In genomic region chr18:58046794-58047555, GRCh38 we compare ENCODE assay signal across 10 cellular contexts. TPM values are rescaled to one million over a fixed set of nuclear protein-coding genes. Genes with fewer than 3 reads are reported as not detected.
A peak's percentile ranks its signal among the peaks of the same experiment; 100 is the strongest.
DNase-seq lines count a peak whose midpoint lies in the region; ATAC-seq, FAIRE-seq and TF ChIP-seq lines count a peak whose summit lies in the region.
"Had no signal": no experiment of that assay in that cellular context is flagged by ENCODE, and none has a peak within 500 bp of the region (broad histone marks: within the 10 kb centered on the region; RNA-seq: fewer than 3 reads in every experiment).

No MANE protein-coding gene starts in this region.

- in situ Hi-C loops in IMR-90 (cut with MboI; ENCODE audit: low sequenced_read_pairs): loop anchor here (10.0 kb wide), 1 partner anchor 718 kb away; no protein-coding TSS in a partner anchor

- no peaks in the 10 kb centered on the region for H3K27me3 ChIP-seq in IMR-90 (ENCODE audit: control insufficient read depth, insufficient read depth, low read length)
- no peaks in the 10 kb centered on the region for H3K27me3 ChIP-seq in bronchial epithelial cell (ENCODE audit: control insufficient read depth, insufficient read depth, low read length)
- H3K27me3 ChIP-seq in mesenchymal stem cell (ENCODE audit: control insufficient read depth in 1 of 2, insufficient read depth in 1 of 2, low read length in 2 of 2): no peaks in the 10 kb centered on the region

- no peak for TF ChIP-seq POLR2A in A549 (IDR thresholded peaks at IDR 0.05; ENCODE audit: low read length)
- TF ChIP-seq POLR2A in IMR-90 (IDR thresholded peaks at IDR 0.05; ENCODE audit: low read depth, low read length): no peak

- TF ChIP-seq CTCF in A549 (IDR thresholded peaks at IDR 0.05) (no peak), IMR-90 (conservative IDR thresholded peaks at IDR 0.05; ENCODE audit: low read depth, low read length) (no peak), bronchial epithelial cell (IDR thresholded peaks at IDR 0.05; ENCODE audit: insufficient read depth, low read length, severe bottlenecking) (no peak)

- no peak for ATAC-seq in A549
- ATAC-seq in IMR-90 (ENCODE audit: low read depth): no peak
- no peak for ATAC-seq in HG03354 (IDR thresholded peaks at IDR 0.05; ENCODE audit: poor library complexity, severe bottlenecking, unreplicated experiment)
- no peak for ATAC-seq in effector memory CD8-positive, alpha-beta T cell (replicated peaks)

- no peak overlapping the region for H4K5ac ChIP-seq in IMR-90 (ENCODE audit: low read depth, low read length)

- H3K4ac ChIP-seq in IMR-90 (ENCODE audit: low read depth, low read length) (no peak overlapping the region), mesenchymal stem cell (ENCODE audit: low read depth in 1 of 2, low read length in 2 of 2) (no peak overlapping the region)

- H3K9me3 Mint-ChIP-seq in effector memory CD8-positive, alpha-beta T cell: no peaks in the 10 kb centered on the region

- peaks cover 19% of the 10 kb centered on the region in 2 donors for H3K4me1 Mint-ChIP-seq in effector memory CD8-positive, alpha-beta T cell (ENCODE audit: low read depth in 2 of 2)

- H2AK5ac ChIP-seq in IMR-90 (ENCODE audit: low read depth, low read length) (no peak overlapping the region), mesenchymal stem cell (ENCODE audit: low read length, severe bottlenecking) (no peak overlapping the region)

- H3K56ac ChIP-seq in IMR-90 (ENCODE audit: extremely low read depth, insufficient read depth, low read length): no peak overlapping the region

- no peak for DNase-seq in A549 (ENCODE audit: low read depth in 1 of 2, low spot score in 1 of 2)
- no peak for DNase-seq in IMR-90
- peak; percentile 7 for DNase-seq in bronchial epithelial cell (ENCODE audit: low read depth)
- no peak for DNase-seq in mesenchymal stem cell
- no peak for DNase-seq in HK-2 (ENCODE audit: unreplicated experiment)
- no peak for DNase-seq in T-helper 9 cell
- DNase-seq in effector memory CD8-positive, alpha-beta T cell: no peak
- DNase-seq: activated T-cell treated with anti-CD3 and anti-CD28 coated beads, Interleukin-2, amount 50 U/mL, for 1 hour; stimulated activated CD4-positive, alpha-beta T cell treated with anti-CD3 and anti-CD28 coated beads, Interleukin-1b, Interleukin-23, amount 100 ng/mL, for 48 hours had no signal

- H3K9me1 ChIP-seq in IMR-90 (ENCODE audit: insufficient read depth, low read length): no peaks in the 10 kb centered on the region; the same call in 1 of the 2 replicates

- dilution Hi-C loops in IMR-90 (cut with HindIII; ENCODE audit: low sequenced_read_pairs, unreplicated experiment): no loop called here

- peak overlapping the region; percentile 92 for H3K4me2 ChIP-seq in A549
- H3K4me2 ChIP-seq in IMR-90 (ENCODE audit: low read depth, low read length): peak overlapping the region; percentile 89
- H3K4me2 ChIP-seq in mesenchymal stem cell (ENCODE audit: low read length, poor library complexity, severe bottlenecking): peak overlapping the region; percentile 99

- no peak overlapping the region for H2BK20ac ChIP-seq in IMR-90 (ENCODE audit: low read depth, low read length)

- H4K8ac ChIP-seq in IMR-90 (ENCODE audit: low read depth in 2 of 2, low read length in 2 of 2): no peak overlapping the region
- H4K8ac ChIP-seq in mesenchymal stem cell (ENCODE audit: low read length): no peak overlapping the region

- peaks cover 0 to 25% of the 10 kb centered on the region in 2 experiments; a peak in 2 of 4 replicates for H3K79me1 ChIP-seq in IMR-90 (ENCODE audit: low read depth in 1 of 2, low read length in 2 of 2)
- H3K79me1 ChIP-seq in mesenchymal stem cell (replicated peaks; ENCODE audit: low read length, poor library complexity, severe bottlenecking): peaks cover 18% of the 10 kb centered on the region

- H3K27ac ChIP-seq in A549 (peak overlapping the region in 1 of 2 experiments; percentile 94; a peak in 2 of 6 replicates), IMR-90 (ENCODE audit: insufficient read depth, low read length) (no peak overlapping the region), mesenchymal stem cell (ENCODE audit: low read length, poor library complexity, severe bottlenecking) (peak overlapping the region; percentile 71)

- H3K14ac ChIP-seq in IMR-90 (replicated peaks; ENCODE audit: low read depth, low read length): no peak overlapping the region
- no peak overlapping the region for H3K14ac ChIP-seq in mesenchymal stem cell (ENCODE audit: low read length in 2 of 2)

- H4K20me1 ChIP-seq in IMR-90 (ENCODE audit: insufficient read depth, low read length): 0 out of 2 replicates have a peak, but pooled peaks cover 6% of the 10 kb centered on the region

- no peak overlapping the region for H2BK12ac ChIP-seq in mesenchymal stem cell (ENCODE audit: low read length in 2 of 2)

- H3K9ac ChIP-seq in IMR-90 (ENCODE audit: low read depth, low read length): no peak overlapping the region
- H3K9ac ChIP-seq in mesenchymal stem cell (ENCODE audit: low read length): no peak overlapping the region

- H4K91ac ChIP-seq in IMR-90 (ENCODE audit: insufficient read depth, low read depth, low read length): no peak overlapping the region
- H4K91ac ChIP-seq in mesenchymal stem cell (ENCODE audit: low read length): no peak overlapping the region

- no peak overlapping the region for H2AFZ ChIP-seq in IMR-90 (replicated peaks; ENCODE audit: low read length, poor library complexity)
- H2AFZ ChIP-seq in mesenchymal stem cell (ENCODE audit: low read depth, low read length): no peak overlapping the region

- no peak for TF ChIP-seq RAD21 in A549 (conservative IDR thresholded peaks at IDR 0.05 in 1 of 2, IDR thresholded peaks at IDR 0.05 in 1 of 2)
- no peak for TF ChIP-seq RAD21 in IMR-90 (IDR thresholded peaks at IDR 0.05; ENCODE audit: low read length)

- peaks cover 15 to 28% of the 10 kb centered on the region in 2 donors for H3K27me3 Mint-ChIP-seq in effector memory CD8-positive, alpha-beta T cell

- H3K4me3 Mint-ChIP-seq in effector memory CD8-positive, alpha-beta T cell: no peak overlapping the region

- H2AK9ac ChIP-seq in IMR-90 (replicated peaks; ENCODE audit: low read depth, low read length, poor library complexity): no peak overlapping the region

- H3K18ac ChIP-seq in IMR-90 (ENCODE audit: low read depth, low read length): no peak overlapping the region
- no peak overlapping the region for H3K18ac ChIP-seq in mesenchymal stem cell (ENCODE audit: low read depth in 1 of 2, low read length in 2 of 2)

- POLR2A ChIA-PET in A549 (lab: Yijun Ruan, JAX): interaction anchor here (1.6 kb wide), 1 partner anchor 75 kb away, joined by 3 read pairs; no protein-coding TSS in a partner anchor
- POLR2A ChIA-PET in IMR-90 (lab: Charles Lee; ENCODE audit: unreplicated experiment): no interaction called here

- H3K23ac ChIP-seq in IMR-90 (ENCODE audit: low read depth, low read length) (peak overlapping the region; percentile 28; the same call in 1 of the 2 replicates), mesenchymal stem cell (ENCODE audit: low read length in 2 of 2) (no peak overlapping the region)

- no peak overlapping the region for H3K27ac Mint-ChIP-seq in effector memory CD8-positive, alpha-beta T cell

- intact Hi-C loops in IMR-90 (cut with micrococcal nuclease): loop anchor here (10.0 kb wide), 1 partner anchor 242 kb away; the partner anchor contains the start of gene ATP8B1

- no peaks in the 10 kb centered on the region for H3K9me3 ChIP-seq in A549
- no peaks in the 10 kb centered on the region for H3K9me3 ChIP-seq in IMR-90 (ENCODE audit: control insufficient read depth, insufficient read depth, low read length)
- H3K9me3 ChIP-seq in mesenchymal stem cell (ENCODE audit: control insufficient read depth, low read length): no peaks in the 10 kb centered on the region

- H3K4me1 ChIP-seq in A549 (peaks cover 23% of the 10 kb centered on the region), IMR-90 (ENCODE audit: control insufficient read depth, insufficient read depth, low read length) (peaks cover 5% of the 10 kb centered on the region), mesenchymal stem cell (ENCODE audit: control insufficient read depth, insufficient read depth, low read depth, low read length) (peaks cover 3% of the 10 kb centered on the region)

- no peak overlapping the region for H2BK5ac ChIP-seq in IMR-90 (ENCODE audit: low read depth, low read length, poor library complexity, severe bottlenecking)
- no peak overlapping the region for H2BK5ac ChIP-seq in mesenchymal stem cell (ENCODE audit: low read depth, low read length, poor library complexity, severe bottlenecking)

- WGBS in A549 (ENCODE audit: missing lambda C conversion rate): 66% methylated on average over 12 of the region's 12 CpGs
- 80% methylated on average over 2 of the region's 12 CpGs; no CpG with 5 or more reads in 1 of the 2 experiments for WGBS in IMR-90 (ENCODE audit: extremely low coverage in 2 of 2, insufficient read length in 1 of 2), 2 experiments
- 82% methylated on average over 11 of the region's 12 CpGs for WGBS in mesenchymal stem cell

- H3K36me3 ChIP-seq in IMR-90 (ENCODE audit: control insufficient read depth, insufficient read depth, low read length) (no peaks in the 10 kb centered on the region), bronchial epithelial cell (ENCODE audit: control insufficient read depth, insufficient read depth, low read length) (no peaks in the 10 kb centered on the region), mesenchymal stem cell (ENCODE audit: control insufficient read depth in 1 of 2, insufficient read depth in 2 of 2, low read depth in 1 of 2, low read length in 2 of 2) (no peaks in the 10 kb centered on the region)

- no peak for FAIRE-seq in A549 (lab: Jason Lieb, UNC)
- no peak for FAIRE-seq in bronchial epithelial cell (lab: Jason Lieb, UNC)

- CTCF ChIA-PET in A549 (lab: Yijun Ruan, JAX): interaction anchor here (0.6 to 1.6 kb wide), 3 partner anchors 88 to 130 kb away, joined by 3 to 4 read pairs (median 4); no protein-coding TSS in a partner anchor
- CTCF ChIA-PET in IMR-90 (lab: Yijun Ruan, JAX): interaction anchor here (1.2 kb wide), 1 partner anchor 75 kb away, joined by 5 read pairs; no protein-coding TSS in a partner anchor

- BruUV-seq in IMR-90 (replicated peaks; lab: Mats Ljungman, UMichigan): no TSS peak

- peaks cover 12% of the 10 kb centered on the region for H3K36me3 Mint-ChIP-seq in effector memory CD8-positive, alpha-beta T cell (ENCODE audit: insufficient read depth)

- H2BK120ac ChIP-seq in IMR-90 (ENCODE audit: low read depth, low read length) (no peak overlapping the region), mesenchymal stem cell (ENCODE audit: low read depth, low read length) (no peak overlapping the region)

- H3K4me3 ChIP-seq in A549 (peak overlapping the region; percentile 86; the same call in 2 of the 3 replicates), IMR-90 (ENCODE audit: insufficient read depth, low read depth, low read length) (no peak overlapping the region), bronchial epithelial cell (ENCODE audit: low read depth, low read length) (no peak overlapping the region), mesenchymal stem cell (ENCODE audit: insufficient read depth in 1 of 2, low read depth in 1 of 2, low read length in 2 of 2) (no peak overlapping the region)

- no peak for TF ChIP-seq EP300 in A549 (IDR thresholded peaks at IDR 0.05)

- H2BK15ac ChIP-seq in IMR-90 (ENCODE audit: low read depth, low read length) (no peak overlapping the region), mesenchymal stem cell (ENCODE audit: low read depth, poor library complexity, severe bottlenecking) (no peak overlapping the region)

RNA-seq across cellular contexts. Expression of gene NEDD4L, which starts 2.9 kb away (rescaled TPM):
- polyA plus RNA-seq in A549 (2011; rRNA removed) (36.5 TPM in 2 replicates), A549 (2017; fragmentation: RNase III; extraction: RNeasy Plus Mini Kit Qiagen cat#74134 plus additional on column Dnase treatment) (18.0 to 22.6 TPM (median 21.7 TPM) in 3 replicates), IMR-90 (2012; rRNA removed) (10.8 and 10.9 TPM in 2 replicates)
- 24.0 and 26.7 TPM in 2 replicates for polyA plus RNA-seq in A549 (2012; cell fraction: cytosol; rRNA removed)
- 36.6 and 42.2 TPM in 2 replicates for polyA plus RNA-seq in A549 (2012; cell fraction: nucleus; rRNA removed)
- 42.8 and 47.3 TPM in 2 replicates for polyA minus RNA-seq in A549 (2011; rRNA and poly(A)+ RNA removed)
- total RNA-seq in IMR-90 (2012; rRNA removed) (10.0 and 12.8 TPM in 2 replicates), bronchial epithelial cell (11.3 and 14.2 TPM in 2 replicates)
- polyA plus RNA-seq in IMR-90 (2012; cell fraction: cytosol; rRNA removed): 3.9 and 8.0 TPM in 2 replicates
- 12.3 and 32.0 TPM in 2 replicates for polyA plus RNA-seq in IMR-90 (2012; cell fraction: nucleus; rRNA removed; ENCODE audit: low replicate concordance)
- 9.4 TPM for polyA plus RNA-seq in mesenchymal stem cell (2013, experiment 1 of 2)
- polyA plus RNA-seq in mesenchymal stem cell (2013, experiment 2 of 2): 12.5 TPM
